4 cellular contexts compared by ENCODE assay signal in genomic region chr12:6102021-6102420, GRCh38. TPM values are rescaled to one million over a fixed set of nuclear protein-coding genes. Genes with fewer than 3 reads are reported as not detected.
"Had no signal": no experiment of that assay in that cellular context is flagged by ENCODE, and none has a peak within 500 bp of the region (broad histone marks: within the 10 kb centered on the region; RNA-seq: fewer than 3 reads in every experiment).

No MANE protein-coding gene starts in this region.

RNA-seq across cellular contexts. Expression of gene VWF, which starts 22.4 kb away (rescaled TPM):
- total RNA-seq: activated naive CD4-positive, alpha-beta T cell treated with anti-CD3 and anti-CD28 coated beads for 36 hours; activated T-helper 1 cell treated with anti-CD3 and anti-CD28 coated beads, Interleukin-12 subunit alpha, Interleukin-12 subunit beta, Interleukin-2, Interleukin-4 antibody, amounts not matched to agents 30 ng/mL and 10 ng/mL and 1 ng/mL, durations not matched to agents 14 hours and 24 hours and 36 hours; activated T-helper 2 cell treated with anti-CD3 and anti-CD28 coated beads, Interferon-gamma antibody, Interleukin-2, Interleukin-4, amounts not matched to agents 10 μg/mL and 5 μg/mL and 100 μg/mL, durations not matched to agents 14 hours and 24 hours and 36 hours had no signal
- polyA plus RNA-seq: cardiac muscle cell had no signal
